In genomic region chr4:9891740-9892139, GRCh38 we compare ENCODE assay signal across 3 cellular contexts.
TF ChIP-seq lines count a peak whose summit lies in the region.

No MANE protein-coding gene starts in this region.

TF ChIP-seq in K562, 482 proteins besides CTCF, POLR2A, EP300 and RAD21:
- TF ChIP-seq CCNT2 (IDR thresholded peaks at IDR 0.05; ENCODE audit: borderline replicate concordance, extremely low read depth, insufficient read length, low read depth, low read length) (no peak), ZFP36 (IDR thresholded peaks at IDR 0.05; ENCODE audit: low read depth, low read length, partially characterized antibody) (peak; percentile 78)
TF ChIP-seq in K562: peak in this region for 1.

TF ChIP-seq in HepG2, 621 proteins besides CTCF, POLR2A, EP300 and RAD21:
- TF ChIP-seq GLI4 (CRISPR knock-in tag; IDR thresholded peaks at IDR 0.05; ENCODE audit: borderline replicate concordance) (no peak), SP140L (CRISPR knock-in tag; IDR thresholded peaks at IDR 0.05; ENCODE audit: borderline replicate concordance) (no peak), ZNF3 (CRISPR knock-in tag; IDR thresholded peaks at IDR 0.05) (no peak), ZNF232 (CRISPR knock-in tag; IDR thresholded peaks at IDR 0.05; ENCODE audit: borderline replicate concordance) (no peak), CCAR2 (optimal IDR thresholded peaks at IDR 0.05; ENCODE audit: low read depth, low read length) (no peak), RORA (CRISPR knock-in tag; IDR thresholded peaks at IDR 0.05) (no peak), KLF9 (CRISPR knock-in tag; IDR thresholded peaks at IDR 0.05; ENCODE audit: low read depth) (no peak), ZNF646 (CRISPR knock-in tag; IDR thresholded peaks at IDR 0.05) (no peak), SRSF9 (IDR thresholded peaks at IDR 0.05; ENCODE audit: borderline replicate concordance, insufficient read depth, low read depth, low read length, poor library complexity, severe bottlenecking) (no peak), ZFAT (CRISPR knock-in tag; conservative IDR thresholded peaks at IDR 0.05) (no peak), YEATS2 (CRISPR knock-in tag; IDR thresholded peaks at IDR 0.05; ENCODE audit: borderline replicate concordance) (no peak), FOXM1 (CRISPR knock-in tag; IDR thresholded peaks at IDR 0.05) (no peak), ZNF605 (CRISPR knock-in tag; IDR thresholded peaks at IDR 0.05) (no peak), NFKB2 (CRISPR knock-in tag; IDR thresholded peaks at IDR 0.05; ENCODE audit: borderline replicate concordance) (no peak), ZNF33B (CRISPR knock-in tag; IDR thresholded peaks at IDR 0.05) (no peak), MAF1 (CRISPR knock-in tag; IDR thresholded peaks at IDR 0.05; ENCODE audit: borderline replicate concordance) (no peak), TSC22D2 (CRISPR knock-in tag; IDR thresholded peaks at IDR 0.05; ENCODE audit: borderline replicate concordance) (no peak)
- TF ChIP-seq, protein P1, sequence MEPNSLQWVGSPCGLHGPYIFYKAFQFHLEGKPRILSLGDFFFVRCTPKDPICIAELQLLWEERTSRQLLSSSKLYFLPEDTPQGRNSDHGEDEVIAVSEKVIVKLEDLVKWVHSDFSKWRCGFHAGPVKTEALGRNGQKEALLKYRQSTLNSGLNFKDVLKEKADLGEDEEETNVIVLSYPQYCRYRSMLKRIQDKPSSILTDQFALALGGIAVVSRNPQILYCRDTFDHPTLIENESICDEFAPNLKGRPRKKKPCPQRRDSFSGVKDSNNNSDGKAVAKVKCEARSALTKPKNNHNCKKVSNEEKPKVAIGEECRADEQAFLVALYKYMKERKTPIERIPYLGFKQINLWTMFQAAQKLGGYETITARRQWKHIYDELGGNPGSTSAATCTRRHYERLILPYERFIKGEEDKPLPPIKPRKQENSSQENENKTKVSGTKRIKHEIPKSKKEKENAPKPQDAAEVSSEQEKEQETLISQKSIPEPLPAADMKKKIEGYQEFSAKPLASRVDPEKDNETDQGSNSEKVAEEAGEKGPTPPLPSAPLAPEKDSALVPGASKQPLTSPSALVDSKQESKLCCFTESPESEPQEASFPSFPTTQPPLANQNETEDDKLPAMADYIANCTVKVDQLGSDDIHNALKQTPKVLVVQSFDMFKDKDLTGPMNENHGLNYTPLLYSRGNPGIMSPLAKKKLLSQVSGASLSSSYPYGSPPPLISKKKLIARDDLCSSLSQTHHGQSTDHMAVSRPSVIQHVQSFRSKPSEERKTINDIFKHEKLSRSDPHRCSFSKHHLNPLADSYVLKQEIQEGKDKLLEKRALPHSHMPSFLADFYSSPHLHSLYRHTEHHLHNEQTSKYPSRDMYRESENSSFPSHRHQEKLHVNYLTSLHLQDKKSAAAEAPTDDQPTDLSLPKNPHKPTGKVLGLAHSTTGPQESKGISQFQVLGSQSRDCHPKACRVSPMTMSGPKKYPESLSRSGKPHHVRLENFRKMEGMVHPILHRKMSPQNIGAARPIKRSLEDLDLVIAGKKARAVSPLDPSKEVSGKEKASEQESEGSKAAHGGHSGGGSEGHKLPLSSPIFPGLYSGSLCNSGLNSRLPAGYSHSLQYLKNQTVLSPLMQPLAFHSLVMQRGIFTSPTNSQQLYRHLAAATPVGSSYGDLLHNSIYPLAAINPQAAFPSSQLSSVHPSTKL (CRISPR knock-in tag; IDR thresholded peaks at IDR 0.05) = no peak
- TF ChIP-seq, protein P2, sequence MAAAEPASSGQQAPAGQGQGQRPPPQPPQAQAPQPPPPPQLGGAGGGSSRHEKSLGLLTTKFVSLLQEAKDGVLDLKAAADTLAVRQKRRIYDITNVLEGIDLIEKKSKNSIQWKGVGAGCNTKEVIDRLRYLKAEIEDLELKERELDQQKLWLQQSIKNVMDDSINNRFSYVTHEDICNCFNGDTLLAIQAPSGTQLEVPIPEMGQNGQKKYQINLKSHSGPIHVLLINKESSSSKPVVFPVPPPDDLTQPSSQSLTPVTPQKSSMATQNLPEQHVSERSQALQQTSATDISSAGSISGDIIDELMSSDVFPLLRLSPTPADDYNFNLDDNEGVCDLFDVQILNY (CRISPR knock-in tag; conservative IDR thresholded peaks at IDR 0.05) = no peak

TF ChIP-seq in WTC11, 78 proteins besides CTCF, POLR2A, EP300 and RAD21 (continues in another document):
- TF ChIP-seq JAZF1 (CRISPR knock-in tag; IDR thresholded peaks at IDR 0.05) = no peak
- TF ChIP-seq ZBTB21 (CRISPR knock-in tag; IDR thresholded peaks at IDR 0.05; ENCODE audit: borderline replicate concordance) = no peak
- no peak for TF ChIP-seq NR1H2 (CRISPR knock-in tag; IDR thresholded peaks at IDR 0.05)
- TF ChIP-seq, protein P3, sequence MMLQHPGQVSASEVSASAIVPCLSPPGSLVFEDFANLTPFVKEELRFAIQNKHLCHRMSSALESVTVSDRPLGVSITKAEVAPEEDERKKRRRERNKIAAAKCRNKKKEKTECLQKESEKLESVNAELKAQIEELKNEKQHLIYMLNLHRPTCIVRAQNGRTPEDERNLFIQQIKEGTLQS (CRISPR knock-in tag; conservative IDR thresholded peaks at IDR 0.05) = no peak
- no peak for TF ChIP-seq ZBTB43 (CRISPR knock-in tag; IDR thresholded peaks at IDR 0.05)
- TF ChIP-seq, protein P4, sequence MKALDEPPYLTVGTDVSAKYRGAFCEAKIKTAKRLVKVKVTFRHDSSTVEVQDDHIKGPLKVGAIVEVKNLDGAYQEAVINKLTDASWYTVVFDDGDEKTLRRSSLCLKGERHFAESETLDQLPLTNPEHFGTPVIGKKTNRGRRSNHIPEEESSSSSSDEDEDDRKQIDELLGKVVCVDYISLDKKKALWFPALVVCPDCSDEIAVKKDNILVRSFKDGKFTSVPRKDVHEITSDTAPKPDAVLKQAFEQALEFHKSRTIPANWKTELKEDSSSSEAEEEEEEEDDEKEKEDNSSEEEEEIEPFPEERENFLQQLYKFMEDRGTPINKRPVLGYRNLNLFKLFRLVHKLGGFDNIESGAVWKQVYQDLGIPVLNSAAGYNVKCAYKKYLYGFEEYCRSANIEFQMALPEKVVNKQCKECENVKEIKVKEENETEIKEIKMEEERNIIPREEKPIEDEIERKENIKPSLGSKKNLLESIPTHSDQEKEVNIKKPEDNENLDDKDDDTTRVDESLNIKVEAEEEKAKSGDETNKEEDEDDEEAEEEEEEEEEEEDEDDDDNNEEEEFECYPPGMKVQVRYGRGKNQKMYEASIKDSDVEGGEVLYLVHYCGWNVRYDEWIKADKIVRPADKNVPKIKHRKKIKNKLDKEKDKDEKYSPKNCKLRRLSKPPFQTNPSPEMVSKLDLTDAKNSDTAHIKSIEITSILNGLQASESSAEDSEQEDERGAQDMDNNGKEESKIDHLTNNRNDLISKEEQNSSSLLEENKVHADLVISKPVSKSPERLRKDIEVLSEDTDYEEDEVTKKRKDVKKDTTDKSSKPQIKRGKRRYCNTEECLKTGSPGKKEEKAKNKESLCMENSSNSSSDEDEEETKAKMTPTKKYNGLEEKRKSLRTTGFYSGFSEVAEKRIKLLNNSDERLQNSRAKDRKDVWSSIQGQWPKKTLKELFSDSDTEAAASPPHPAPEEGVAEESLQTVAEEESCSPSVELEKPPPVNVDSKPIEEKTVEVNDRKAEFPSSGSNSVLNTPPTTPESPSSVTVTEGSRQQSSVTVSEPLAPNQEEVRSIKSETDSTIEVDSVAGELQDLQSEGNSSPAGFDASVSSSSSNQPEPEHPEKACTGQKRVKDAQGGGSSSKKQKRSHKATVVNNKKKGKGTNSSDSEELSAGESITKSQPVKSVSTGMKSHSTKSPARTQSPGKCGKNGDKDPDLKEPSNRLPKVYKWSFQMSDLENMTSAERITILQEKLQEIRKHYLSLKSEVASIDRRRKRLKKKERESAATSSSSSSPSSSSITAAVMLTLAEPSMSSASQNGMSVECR (CRISPR knock-in tag; IDR thresholded peaks at IDR 0.05; ENCODE audit: borderline replicate concordance) = no peak
- no peak for TF ChIP-seq ZNF416 (CRISPR knock-in tag; IDR thresholded peaks at IDR 0.05)
- no peak for TF ChIP-seq NR3C1 (CRISPR knock-in tag; conservative IDR thresholded peaks at IDR 0.05; ENCODE audit: low read depth)
- TF ChIP-seq ZNF281 (CRISPR knock-in tag; IDR thresholded peaks at IDR 0.05) = no peak
- TF ChIP-seq GRHL2 (CRISPR knock-in tag; IDR thresholded peaks at IDR 0.05; ENCODE audit: insufficient replicate concordance, severe bottlenecking) = no peak
- TF ChIP-seq SMAD3 (CRISPR knock-in tag; IDR thresholded peaks at IDR 0.05; ENCODE audit: borderline replicate concordance) = no peak
- TF ChIP-seq, protein P2 (CRISPR knock-in tag; IDR thresholded peaks at IDR 0.05) = no peak
- no peak for TF ChIP-seq USF1 (CRISPR knock-in tag; IDR thresholded peaks at IDR 0.05)
- TF ChIP-seq OVOL2 (CRISPR knock-in tag; IDR thresholded peaks at IDR 0.05; ENCODE audit: borderline replicate concordance) = no peak
- TF ChIP-seq FOXP4 (CRISPR knock-in tag; IDR thresholded peaks at IDR 0.05) = no peak
- no peak for TF ChIP-seq ZNF532 (CRISPR knock-in tag; IDR thresholded peaks at IDR 0.05; ENCODE audit: borderline replicate concordance)
- no peak for TF ChIP-seq RELA (CRISPR knock-in tag; IDR thresholded peaks at IDR 0.05; ENCODE audit: borderline replicate concordance)
